In the genomic region with DNA sequence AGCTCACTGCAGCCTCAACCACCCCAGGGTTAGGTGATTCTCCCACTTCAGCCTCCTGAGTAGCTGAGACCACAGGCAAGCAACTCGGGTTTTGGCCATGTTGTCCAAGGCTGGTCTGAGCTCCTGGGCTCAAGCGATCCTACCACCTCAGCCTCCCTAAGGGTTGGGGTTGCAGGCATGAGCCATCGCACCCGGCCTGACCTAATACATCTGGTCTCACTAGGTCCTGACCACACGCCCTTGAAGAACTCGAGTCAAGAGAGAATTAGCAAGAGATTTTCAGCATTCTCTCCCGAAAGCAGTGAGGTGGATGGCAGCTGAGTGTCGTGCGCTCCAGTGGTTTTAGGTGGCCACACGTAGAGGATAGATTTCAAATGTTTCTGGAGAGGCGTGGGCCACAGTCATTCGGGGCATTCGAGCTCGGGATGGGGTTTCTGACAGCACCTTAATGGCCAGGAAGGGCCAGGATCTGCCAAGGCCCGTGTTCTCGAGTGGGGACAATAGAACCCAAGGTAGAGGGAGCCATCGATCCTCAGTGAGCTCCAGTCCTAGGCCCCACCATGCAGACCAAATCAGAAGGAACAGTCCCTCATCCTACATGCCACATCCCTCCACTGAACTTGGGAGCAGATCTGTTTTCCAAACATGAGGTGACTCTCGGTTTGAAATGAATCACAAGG, we compare ENCODE assay signal across 18 cellular contexts.
"Had no signal": no experiment of that assay in that cellular context is flagged by ENCODE, and none has a peak within 500 bp of the region (broad histone marks: within the 10 kb centered on the region; RNA-seq: fewer than 3 reads in every experiment).

No MANE protein-coding gene starts in this region.

- H3K36me3 ChIP-seq: esophagus muscularis mucosa, gastroesophageal sphincter, heart left ventricle, left lung, lower lobe of right lung had no signal

- H3K9me3 ChIP-seq: esophagus muscularis mucosa, gastroesophageal sphincter, heart left ventricle, left lung, lower lobe of right lung had no signal

- H3K4me3 ChIP-seq: coronary artery, dorsolateral prefrontal cortex, esophagus muscularis mucosa, gastroesophageal sphincter, heart left ventricle, hepatocyte, left lung, lower lobe of right lung had no signal

- DNase-seq: dermis blood vessel endothelial cell; dorsolateral prefrontal cortex; effector CD4-positive, alpha-beta T cell; effector memory CD4-positive, alpha-beta T cell; foreskin keratinocyte; heart left ventricle; hypothalamus; immature natural killer cell; left cardiac atrium; left lung; left ventricle myocardium superior; lower lobe of right lung; mesenchymal stem cell; midbrain had no signal

- H3K79me2 ChIP-seq: hepatocyte had no signal

- H3K27ac ChIP-seq: coronary artery, dorsolateral prefrontal cortex, esophagus muscularis mucosa, foreskin keratinocyte, gastroesophageal sphincter, heart left ventricle, hepatocyte, left lung, lower lobe of right lung had no signal

- H2AFZ ChIP-seq: hepatocyte had no signal

- H3K4me1 ChIP-seq: foreskin keratinocyte had no signal

- H3K4me2 ChIP-seq: hepatocyte had no signal

- H3K27me3 ChIP-seq: foreskin keratinocyte, hepatocyte had no signal

- ATAC-seq: foreskin keratinocyte, gastroesophageal sphincter, heart left ventricle, left cardiac atrium, left lung, left ventricle myocardium superior, lower lobe of right lung had no signal
